Comparison of ENCODE assay signal across 11 cellular contexts in genomic region chr3:130097690-130098638, GRCh38. TPM values are rescaled to one million over a fixed set of nuclear protein-coding genes. Genes with fewer than 3 reads are reported as not detected.
A peak's percentile ranks its signal among the peaks of the same experiment; 100 is the strongest.
DNase-seq lines count a peak whose midpoint lies in the region; ATAC-seq, FAIRE-seq and TF ChIP-seq lines count a peak whose summit lies in the region.
"Not testable (repeated sequence)": the region's sequence is repeated elsewhere in the genome, so short reads cannot be mapped to it uniquely, and the experiment has no call there.
"Had no signal": no experiment of that assay in that cellular context is flagged by ENCODE, and none has a peak within 500 bp of the region (broad histone marks: within the 10 kb centered on the region; RNA-seq: fewer than 3 reads in every experiment).

No MANE protein-coding gene starts in this region.

- not testable (repeated sequence) for FAIRE-seq in astrocyte (lab: Jason Lieb, UNC)

- not testable (repeated sequence) for H3K4me2 ChIP-seq in astrocyte (ENCODE audit: low read length)

- not testable (repeated sequence) for H4K20me1 ChIP-seq in astrocyte (ENCODE audit: insufficient read depth, low read length)

- intact Hi-C loops in right lobe of liver (cut with DNase I), result not testable (repeated sequence)
- intact Hi-C loops in sigmoid colon (cut with DNase I), result loop anchor here (10.0 kb wide), 1 partner anchor 153 kb away; no protein-coding TSS in a partner anchor

- H3K36me3 Mint-ChIP-seq in astrocyte (ENCODE audit: low read depth, unreplicated experiment), result not testable (repeated sequence)

- not testable (repeated sequence) for H3K79me2 ChIP-seq in astrocyte (ENCODE audit: insufficient read depth, low read length)

- not testable (repeated sequence) for H3K27me3 Mint-ChIP-seq in astrocyte (ENCODE audit: low read depth, unreplicated experiment)

- H3K4me3 Mint-ChIP-seq in astrocyte (ENCODE audit: unreplicated experiment), result not testable (repeated sequence)

- not testable (repeated sequence) for H3K27me3 ChIP-seq in GM06990 (replicated peaks; ENCODE audit: control insufficient read depth, insufficient read depth, low read length); WERI-Rb-1 (ENCODE audit: insufficient read depth, low read depth, severe bottlenecking); astrocyte (ENCODE audit: insufficient read depth, low read length); right lobe of liver
- H3K27me3 ChIP-seq in sigmoid colon, result peaks cover 2 to 12% (median 7%) of the 10 kb centered on the region in 3 donors

- not testable (repeated sequence) for ATAC-seq in right lobe of liver

- DNase-seq in GM06990 (ENCODE audit: extremely low read depth, insufficient read length); astrocyte (ENCODE audit: low read depth); epithelial cell of proximal tubule (ENCODE audit: low read depth); right lobe of liver: not testable (repeated sequence)
- DNase-seq in NCI-H146 (lab: John Stamatoyannopoulos, UW) (peak; percentile 65), WERI-Rb-1 (peak; percentile 59), sigmoid colon (peak; percentile 42)

- TF ChIP-seq EP300 in sigmoid colon (IDR thresholded peaks at IDR 0.05), result not testable (repeated sequence)

- H2AFZ ChIP-seq in astrocyte (ENCODE audit: low read depth, low read length), result not testable (repeated sequence)

- H3K36me3 ChIP-seq in GM06990 (ENCODE audit: control insufficient read depth, insufficient read depth, low read length); WERI-Rb-1; astrocyte (ENCODE audit: insufficient read depth, low read length); right lobe of liver; sigmoid colon: not testable (repeated sequence)

- not testable (repeated sequence) for H3K27ac Mint-ChIP-seq in astrocyte (ENCODE audit: unreplicated experiment)

- WGBS in right lobe of liver (ENCODE audit: insufficient coverage, low coverage, low lambda C conversion rate, missing lambda C conversion rate), result 4% methylated on average over 3 of the region's 16 CpGs
- 29 to 51% methylated on average over 14 to 15 of the region's 16 CpGs for WGBS in sigmoid colon, 2 donors

- H3K4me3 ChIP-seq in GM06990 (replicated peaks; ENCODE audit: low read depth, low read length); WERI-Rb-1 (ENCODE audit: low read depth, low read length); astrocyte (ENCODE audit: insufficient read depth, low read depth, low read length); epithelial cell of proximal tubule (ENCODE audit: low read depth, low read length); right lobe of liver; sigmoid colon: not testable (repeated sequence)

- TF ChIP-seq POLR2A in right lobe of liver (IDR thresholded peaks at IDR 0.05); sigmoid colon (IDR thresholded peaks at IDR 0.05): not testable (repeated sequence)

- not testable (repeated sequence) for H3K4me1 Mint-ChIP-seq in astrocyte (ENCODE audit: low read depth, unreplicated experiment)

- H3K9me3 ChIP-seq in WERI-Rb-1 (ENCODE audit: severe bottlenecking); astrocyte (ENCODE audit: insufficient read depth, low read depth, low read length); right lobe of liver; sigmoid colon: not testable (repeated sequence)

- not testable (repeated sequence) for H3K9ac ChIP-seq in astrocyte (ENCODE audit: low read length)

- not testable (repeated sequence) for H3K4me1 ChIP-seq in astrocyte (ENCODE audit: insufficient read depth, low read length); right lobe of liver; sigmoid colon

- peak; percentile 50 for TF ChIP-seq CTCF in GM06990 (IDR thresholded peaks at IDR 0.05; ENCODE audit: insufficient read depth, low read length, poor library complexity, severe bottlenecking)
- not testable (repeated sequence) for TF ChIP-seq CTCF in WERI-Rb-1 (IDR thresholded peaks at IDR 0.05; ENCODE audit: low read depth, low read length)
- peak; percentile 32 for TF ChIP-seq CTCF in astrocyte (IDR thresholded peaks at IDR 0.05; ENCODE audit: insufficient read depth, low read depth, low read length)
- peak; percentile 54 for TF ChIP-seq CTCF in epithelial cell of proximal tubule (conservative IDR thresholded peaks at IDR 0.05; ENCODE audit: low read depth, low read length)
- TF ChIP-seq CTCF in right lobe of liver (IDR thresholded peaks at IDR 0.05), result peak; percentile 16 to 41 (median 25)
- peak in 2 of 4 experiments; percentile 18 to 35 for TF ChIP-seq CTCF in sigmoid colon (IDR thresholded peaks at IDR 0.05)

- not testable (repeated sequence) for H3K27ac ChIP-seq in WERI-Rb-1; astrocyte (ENCODE audit: low read depth, low read length); right lobe of liver; sigmoid colon

- H3K9me3 Mint-ChIP-seq in astrocyte (ENCODE audit: unreplicated experiment), result not testable (repeated sequence)

RNA-seq across cellular contexts. Expression of gene ALG1L2, which starts 16.3 kb away (rescaled TPM):
- total RNA-seq in astrocyte (0.41 and 0.94 TPM in 2 replicates), epithelial cell of proximal tubule (not detected in 2 replicates), right lobe of liver (1 to 10 TPM in 1 of 6 experiments, under 1 TPM in 1, not detected in 4; 0.61 to 1.3 TPM), sigmoid colon (not detected)
- polyA plus RNA-seq in sigmoid colon, result under 1 TPM in 1 of 3 donors, not detected in 2; 0.20 TPM
- total RNA-seq: cardiac septum, foreskin keratinocyte, GM23248, temporal lobe had no signal
- polyA plus RNA-seq: foreskin keratinocyte had no signal
